Comparison of ENCODE assay signal across 19 cellular contexts in the genomic region with DNA sequence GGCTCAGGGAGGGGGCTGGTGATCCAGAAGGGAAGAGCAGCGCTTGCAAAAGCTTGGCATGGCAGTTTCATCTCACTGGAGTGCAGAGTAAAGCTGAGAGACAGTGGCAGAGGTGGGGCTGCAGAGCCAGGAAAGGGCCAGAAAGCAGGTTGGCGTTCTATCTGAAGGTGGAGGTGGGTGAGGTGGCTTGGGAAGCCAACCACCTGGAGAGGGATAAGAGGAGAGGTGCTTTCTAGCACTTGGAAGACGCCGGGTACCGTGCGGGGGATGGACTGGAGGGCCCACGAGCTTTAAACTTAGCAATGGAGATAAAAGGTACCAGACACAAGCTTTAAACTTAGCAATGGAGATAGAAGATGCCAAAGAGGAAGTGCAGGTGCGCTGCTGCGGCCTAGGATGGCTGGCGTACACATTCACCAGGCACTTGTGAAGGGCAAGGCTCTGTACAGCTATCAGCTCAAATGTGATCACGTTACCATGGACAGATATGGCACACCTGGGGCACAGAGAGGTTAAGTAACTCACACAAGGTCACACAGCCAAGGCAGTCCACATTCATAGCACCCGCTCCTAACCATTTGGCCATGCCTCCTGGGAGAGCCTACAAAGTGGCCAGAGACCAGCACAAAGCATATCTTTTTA.
A peak's percentile ranks its signal among the peaks of the same experiment; 100 is the strongest.
DNase-seq lines count a peak whose midpoint lies in the region; ATAC-seq and TF ChIP-seq lines count a peak whose summit lies in the region.
"Had no signal": no experiment of that assay in that cellular context is flagged by ENCODE, and none has a peak within 500 bp of the region (broad histone marks: within the 10 kb centered on the region; RNA-seq: fewer than 3 reads in every experiment).

No MANE protein-coding gene starts in this region.

- intact Hi-C loops in spleen (cut with DNase I; ENCODE audit: low total_unique reads), result no loop called here

- H3K27ac ChIP-seq in HEK293 (ENCODE audit: extremely low read depth, low read depth, low read length) (no peak overlapping the region), spleen (no peak overlapping the region)
- H3K27ac ChIP-seq: BLaER1 treated with 17β-estradiol and CSF1 and Interleukin-3, amounts not matched to agents 10 nM and 100 nM; left ventricle myocardium inferior had no signal

- WGBS in spleen, 5 donors, result 81 to 88% (median 86%) methylated on average over 11 to 12 of the region's 12 CpGs

- POLR2A ChIA-PET in HEK293 (lab: Yijun Ruan, JAX), result no interaction called here

- H3K4me3 ChIP-seq in HEK293 (ENCODE audit: low read depth, low read length) (no peak overlapping the region), spleen (no peak overlapping the region)
- H3K4me3 ChIP-seq: BLaER1 treated with 17β-estradiol and CSF1 and Interleukin-3, amounts not matched to agents 10 nM and 100 nM; left ventricle myocardium inferior had no signal

- H3K9me3 ChIP-seq in HEK293 (ENCODE audit: control insufficient read depth, insufficient read depth, low read depth, low read length), result no peaks in the 10 kb centered on the region
- H3K9me3 ChIP-seq in spleen, result no peaks in the 10 kb centered on the region
- H3K9me3 ChIP-seq: BLaER1 treated with 17β-estradiol and CSF1 and Interleukin-3, amounts not matched to agents 10 nM and 100 nM; left ventricle myocardium inferior had no signal

- peaks cover 0 to 35% (median 0%) of the 10 kb centered on the region in 7 donors for H3K27me3 ChIP-seq in spleen (replicated peaks in 1 of 7)
- H3K27me3 ChIP-seq: BLaER1 treated with 17β-estradiol and CSF1 and Interleukin-3, amounts not matched to agents 10 nM and 100 nM had no signal

- H3K4me1 ChIP-seq in HEK293 (ENCODE audit: control insufficient read depth, insufficient read depth, low read length), result no peaks in the 10 kb centered on the region
- H3K4me1 ChIP-seq in spleen, result peaks cover 0 to 12% (median 2%) of the 10 kb centered on the region in 6 donors
- H3K4me1 ChIP-seq: left ventricle myocardium inferior had no signal

- no peak for ATAC-seq in GM21619 (IDR thresholded peaks at IDR 0.05; ENCODE audit: unreplicated experiment)
- no peak for ATAC-seq in HG03432 (IDR thresholded peaks at IDR 0.05; ENCODE audit: unreplicated experiment)
- ATAC-seq: activated naive CD4-positive, alpha-beta T cell treated with anti-CD3 and anti-CD28 coated beads, Interleukin-2, amount 50 U/mL, for 72 hours; activated T-cell treated with anti-CD3 and anti-CD28 coated beads, Interleukin-2, amount 50 U/mL, for 4 hours; T-helper 17 cell had no signal

- TF ChIP-seq CTCF in HEK293 (tag by site-specific recombination; IDR thresholded peaks at IDR 0.05) (no peak), spleen (IDR thresholded peaks at IDR 0.05 in 8 of 11, conservative IDR thresholded peaks at IDR 0.05 in 3 of 11) (no peak)

- CTCF ChIA-PET in HEK293 (lab: Yijun Ruan, JAX), result interaction anchor here (1.1 kb wide), 1 partner anchor 406 kb away, joined by 3 read pairs; no protein-coding TSS in a partner anchor

- peak; percentile 2 for DNase-seq in activated T-cell treated with anti-CD3 and anti-CD28 coated beads, Interleukin-2, amount 50 U/mL, for 1 hour
- DNase-seq in activated T-cell treated with anti-CD3 and anti-CD28 coated beads for 4 hours (no peak), islet precursor cell (peak; percentile 35), spleen (peak; percentile 40), DMS79 (lab: John Stamatoyannopoulos, UW) (no peak)
- DNase-seq: activated T-cell treated with anti-CD3 and anti-CD28 coated beads, Interleukin-2, amount 50 U/mL, for 4 hours; Calu3; NCI-H1092; NCI-H2029; NCI-H446; NK-92 treated with Interleukin-12 subunit alpha and Interleukin-12 subunit beta, amount 100 ng/mL, for 24 hours; stimulated activated CD4-positive, alpha-beta T cell treated with anti-CD3 and anti-CD28 coated beads, Interleukin-4, amount 100 ng/mL, for 4 hours had no signal

- H3K36me3 ChIP-seq in HEK293 (ENCODE audit: control insufficient read depth in 2 of 2, insufficient read depth in 1 of 2, low read length in 2 of 2), result no peaks in the 10 kb centered on the region
- no peaks in the 10 kb centered on the region for H3K36me3 ChIP-seq in spleen
- H3K36me3 ChIP-seq: BLaER1 treated with 17β-estradiol and CSF1 and Interleukin-3, amounts not matched to agents 10 nM and 100 nM; left ventricle myocardium inferior had no signal

- TF ChIP-seq POLR2A in spleen (IDR thresholded peaks at IDR 0.05), result no peak

TF ChIP-seq in HEK293, 187 proteins besides CTCF, POLR2A, EP300 and RAD21:
- no peak for TF ChIP-seq ZNF596 (tag by site-specific recombination; IDR thresholded peaks at IDR 0.05)
- TF ChIP-seq ZNF768 (tag by site-specific recombination; IDR thresholded peaks at IDR 0.05), result peak; percentile 82; the same call in 1 of the 2 replicates

Comparison
In these comparisons a context has a peak if more than half of its experiments do, and no peak if none do; other contexts are left out.
1. DNase-seq: peak in activated T-cell treated with anti-CD3 and anti-CD28 coated beads, Interleukin-2, amount 50 U/mL, for 1 hour (single experiment), islet precursor cell (single experiment) and spleen (single experiment); none in activated T-cell treated with anti-CD3 and anti-CD28 coated beads for 4 hours (single experiment) and DMS79 (single experiment).